8 cellular contexts compared by ENCODE assay signal in genomic region chr1:201916649-201917249, GRCh38. TPM values are rescaled to one million over a fixed set of nuclear protein-coding genes. Genes with fewer than 3 reads are reported as not detected.
DNase-seq lines count a peak whose midpoint lies in the region; ATAC-seq and TF ChIP-seq lines count a peak whose summit lies in the region.

No MANE protein-coding gene starts in this region.

- H2AFZ ChIP-seq in osteoblast (ENCODE audit: low read length): peak overlapping the region; percentile 7

- peak; percentile 59 for TF ChIP-seq EP300 in esophagus muscularis mucosa (IDR thresholded peaks at IDR 0.05)

- H3K36me3 ChIP-seq in CD8-positive, alpha-beta memory T cell (ENCODE audit: insufficient read depth, low read length): no peaks in the 10 kb centered on the region
- peaks cover 0 to 24% (median 6%) of the 10 kb centered on the region in 4 donors for H3K36me3 ChIP-seq in esophagus muscularis mucosa
- peaks cover 5% of the 10 kb centered on the region for H3K36me3 ChIP-seq in osteoblast (ENCODE audit: insufficient read depth, low read length)
- no peaks in the 10 kb centered on the region for H3K36me3 ChIP-seq in CD8-positive, alpha-beta T cell (ENCODE audit: insufficient read depth, low read length)

- WGBS in esophagus muscularis mucosa: 21% methylated on average over 11 of the region's 11 CpGs

- intact Hi-C loops in esophagus muscularis mucosa (cut with DNase I): loop anchor here (2.0 kb wide), 1 partner anchor 20 kb away; no protein-coding TSS in a partner anchor
- intact Hi-C loops in CD8-positive, alpha-beta T cell (cut with DNase I, micrococcal nuclease): no loop called here

- no peak overlapping the region for H3K4me3 ChIP-seq in CD8-positive, alpha-beta memory T cell (ENCODE audit: low read length)
- H3K4me3 ChIP-seq in esophagus muscularis mucosa: peak overlapping the region; percentile 11 to 45 (median 20)
- H3K4me3 ChIP-seq in osteoblast (ENCODE audit: insufficient read depth, low read length): peak overlapping the region; percentile 5
- no peak overlapping the region for H3K4me3 ChIP-seq in CD8-positive, alpha-beta T cell (ENCODE audit: low read depth, low read length)

- H3K4me1 Mint-ChIP-seq in CD8-positive, alpha-beta memory T cell: peaks cover 0 to 8% (median 0%) of the 10 kb centered on the region in 3 donors
- H3K4me1 Mint-ChIP-seq in CD8-positive, alpha-beta T cell (ENCODE audit: low read depth): no peaks in the 10 kb centered on the region

- H3K4me2 ChIP-seq in osteoblast (ENCODE audit: insufficient read depth, low read length): peak overlapping the region; percentile 63

- TF ChIP-seq CTCF in esophagus muscularis mucosa (IDR thresholded peaks at IDR 0.05): no peak
- no peak for TF ChIP-seq CTCF in osteoblast (IDR thresholded peaks at IDR 0.05; ENCODE audit: extremely low read depth, low read depth, low read length)
- TF ChIP-seq CTCF in CD8-positive, alpha-beta T cell (IDR thresholded peaks at IDR 0.05): no peak

- no peaks in the 10 kb centered on the region for H4K20me1 ChIP-seq in osteoblast (ENCODE audit: insufficient read depth, low read length)

- CTCF ChIA-PET in CD8-positive, alpha-beta memory T cell (lab: Charles Lee): no interaction called here
- CTCF ChIA-PET in CD8-positive, alpha-beta T cell (lab: Charles Lee): interaction anchor here (1.5 kb wide), 1 partner anchor 21 kb away, joined by 6 read pairs; no protein-coding TSS in a partner anchor

- H3K79me2 ChIP-seq in osteoblast (ENCODE audit: insufficient read depth, low read length): peaks cover 5% of the 10 kb centered on the region

- peak overlapping the region; percentile 32 for H3K27ac ChIP-seq in CD8-positive, alpha-beta memory T cell (ENCODE audit: low read depth, low read length)
- H3K27ac ChIP-seq in esophagus muscularis mucosa (replicated peaks in 1 of 4) (peak overlapping the region; percentile 91 to 95 (median 94)), osteoblast (ENCODE audit: low read depth, low read length) (peak overlapping the region; percentile 88)
- no peak overlapping the region for H3K27ac ChIP-seq in CD8-positive, alpha-beta T cell (ENCODE audit: low read depth, low read length)

- H3K27me3 Mint-ChIP-seq in CD8-positive, alpha-beta memory T cell: peaks cover 5 to 27% of the 10 kb centered on the region in 2 donors
- H3K27me3 Mint-ChIP-seq in CD8-positive, alpha-beta T cell (ENCODE audit: low read depth): peaks cover 20% of the 10 kb centered on the region

- no peaks in the 10 kb centered on the region for H3K9me3 Mint-ChIP-seq in CD8-positive, alpha-beta memory T cell
- no peaks in the 10 kb centered on the region for H3K9me3 Mint-ChIP-seq in CD8-positive, alpha-beta T cell

- no peak for TF ChIP-seq POLR2A in esophagus muscularis mucosa (IDR thresholded peaks at IDR 0.05; ENCODE audit: low read depth)

- no peaks in the 10 kb centered on the region for H3K27me3 ChIP-seq in CD8-positive, alpha-beta memory T cell (ENCODE audit: insufficient read depth, low read length, poor library complexity, severe bottlenecking)
- peaks cover 0 to 3% (median 0%) of the 10 kb centered on the region in 4 donors for H3K27me3 ChIP-seq in esophagus muscularis mucosa
- H3K27me3 ChIP-seq in osteoblast (ENCODE audit: insufficient read depth, low read length): no peaks in the 10 kb centered on the region
- H3K27me3 ChIP-seq in CD8-positive, alpha-beta T cell (ENCODE audit: insufficient read depth, low read length): no peaks in the 10 kb centered on the region

- DNase-seq in CD8-positive, alpha-beta memory T cell: no peak
- DNase-seq in NCI-H2171 treated with DMSO at 0.1 percent for 48 hours (lab: John Stamatoyannopoulos, UW): peak; percentile 23
- peak; percentile 96 for DNase-seq in esophagus muscularis mucosa (ENCODE audit: extremely low spot score)
- peak; percentile 93 for DNase-seq in osteoblast (ENCODE audit: insufficient read length, low spot score, missing footprints)
- DNase-seq in UCSD-AML1 (lab: John Stamatoyannopoulos, UW; ENCODE audit: unreplicated experiment): no peak
- no peak for DNase-seq in NCI-H1930 (lab: John Stamatoyannopoulos, UW)
- DNase-seq in CD8-positive, alpha-beta T cell: no peak

- no peaks in the 10 kb centered on the region for H3K36me3 Mint-ChIP-seq in CD8-positive, alpha-beta memory T cell
- H3K36me3 Mint-ChIP-seq in CD8-positive, alpha-beta T cell: no peaks in the 10 kb centered on the region

- no peak overlapping the region for H3K4me3 Mint-ChIP-seq in CD8-positive, alpha-beta memory T cell
- no peak overlapping the region for H3K4me3 Mint-ChIP-seq in CD8-positive, alpha-beta T cell

- H3K9me3 ChIP-seq in CD8-positive, alpha-beta memory T cell (ENCODE audit: low read length): no peaks in the 10 kb centered on the region
- H3K9me3 ChIP-seq in esophagus muscularis mucosa (no peaks in the 10 kb centered on the region), osteoblast (ENCODE audit: low read depth, low read length) (no peaks in the 10 kb centered on the region)
- H3K9me3 ChIP-seq in CD8-positive, alpha-beta T cell (ENCODE audit: low read length): no peaks in the 10 kb centered on the region

- POLR2A ChIA-PET in CD8-positive, alpha-beta memory T cell (lab: Charles Lee): no interaction called here
- POLR2A ChIA-PET in CD8-positive, alpha-beta T cell (lab: Charles Lee): no interaction called here

- H3K4me1 ChIP-seq in CD8-positive, alpha-beta memory T cell (ENCODE audit: insufficient read depth, low read length): no peaks in the 10 kb centered on the region
- H3K4me1 ChIP-seq in esophagus muscularis mucosa (peaks cover 35 to 100% (median 100%) of the 10 kb centered on the region in 4 donors), osteoblast (ENCODE audit: insufficient read depth, low read length) (peaks cover 46% of the 10 kb centered on the region)
- H3K4me1 ChIP-seq in CD8-positive, alpha-beta T cell (ENCODE audit: insufficient read depth, low read length): no peaks in the 10 kb centered on the region

- no peak for ATAC-seq in GM18861 (IDR thresholded peaks at IDR 0.05; ENCODE audit: unreplicated experiment)
- no peak for ATAC-seq in CD8-positive, alpha-beta T cell

- no peak overlapping the region for H3K27ac Mint-ChIP-seq in CD8-positive, alpha-beta memory T cell
- no peak overlapping the region for H3K27ac Mint-ChIP-seq in CD8-positive, alpha-beta T cell

RNA-seq across cellular contexts. Expression of gene SHISA4, which starts 28.1 kb away (rescaled TPM):
- total RNA-seq in CD8-positive, alpha-beta memory T cell: under 1 TPM; 0.24 to 0.88 TPM
- 0.41 TPM for polyA plus RNA-seq in CD8-positive, alpha-beta memory T cell
- total RNA-seq in esophagus muscularis mucosa (10 to 100 TPM; 20.3 to 31.0 (median 28.5) TPM), osteoblast (25.3 and 27.1 TPM in 2 replicates)
- total RNA-seq in CD8-positive, alpha-beta T cell: not detected

RNA-seq across cellular contexts. Expression of gene LMOD1, which starts 29.6 kb away (rescaled TPM):
- not detected for total RNA-seq in CD8-positive, alpha-beta memory T cell
- polyA plus RNA-seq in CD8-positive, alpha-beta memory T cell: not detected
- total RNA-seq in esophagus muscularis mucosa (1,000 to 10,000 TPM; 1,021 to 1,618 (median 1,290) TPM), osteoblast (17.1 and 21.7 TPM in 2 replicates)
- not detected for total RNA-seq in CD8-positive, alpha-beta T cell

RNA-seq across cellular contexts. Expression of gene TIMM17A, which starts 38.6 kb away (rescaled TPM):
- 100 to 1,000 TPM; 120 to 130 TPM for total RNA-seq in CD8-positive, alpha-beta memory T cell
- 31.5 TPM for polyA plus RNA-seq in CD8-positive, alpha-beta memory T cell
- 10 to 100 TPM; 30.7 to 46.1 (median 32.4) TPM for total RNA-seq in esophagus muscularis mucosa
- total RNA-seq in osteoblast: 35.7 and 38.7 TPM in 2 replicates
- total RNA-seq in CD8-positive, alpha-beta T cell: 10 to 100 TPM; 58.0 to 66.6 TPM

Comparison
In these comparisons a context has a peak if more than half of its experiments do, and no peak if none do; other contexts are left out.
1. DNase-seq: peak in NCI-H2171 treated with DMSO at 0.1 percent for 48 hours (single experiment), esophagus muscularis mucosa (single experiment) and osteoblast (single experiment); none in CD8-positive, alpha-beta memory T cell (0 of 5), UCSD-AML1 (single experiment), NCI-H1930 (0 of 2) and CD8-positive, alpha-beta T cell (0 of 7).
2. H3K4me3 ChIP-seq: peak in esophagus muscularis mucosa (4 of 4) and osteoblast (single experiment); none in CD8-positive, alpha-beta memory T cell (single experiment) and CD8-positive, alpha-beta T cell (single experiment).
3. RNA of gene SHISA4, which starts 28.1 kb away (total RNA-seq): 20.3 to 31.0 TPM in esophagus muscularis mucosa and 25.3 to 27.1 TPM in osteoblast; 0.24 to 0.88 TPM in CD8-positive, alpha-beta memory T cell and not detected in CD8-positive, alpha-beta T cell; every median in the first group is over 10 times any median in the second.
4. RNA of gene LMOD1, which starts 29.6 kb away (total RNA-seq): 1,021 to 1,618 TPM in esophagus muscularis mucosa; 17.1 to 21.7 TPM in osteoblast, not detected in CD8-positive, alpha-beta memory T cell and not detected in CD8-positive, alpha-beta T cell; every median in the first group is over 10 times any median in the second.